In the genomic region with DNA sequence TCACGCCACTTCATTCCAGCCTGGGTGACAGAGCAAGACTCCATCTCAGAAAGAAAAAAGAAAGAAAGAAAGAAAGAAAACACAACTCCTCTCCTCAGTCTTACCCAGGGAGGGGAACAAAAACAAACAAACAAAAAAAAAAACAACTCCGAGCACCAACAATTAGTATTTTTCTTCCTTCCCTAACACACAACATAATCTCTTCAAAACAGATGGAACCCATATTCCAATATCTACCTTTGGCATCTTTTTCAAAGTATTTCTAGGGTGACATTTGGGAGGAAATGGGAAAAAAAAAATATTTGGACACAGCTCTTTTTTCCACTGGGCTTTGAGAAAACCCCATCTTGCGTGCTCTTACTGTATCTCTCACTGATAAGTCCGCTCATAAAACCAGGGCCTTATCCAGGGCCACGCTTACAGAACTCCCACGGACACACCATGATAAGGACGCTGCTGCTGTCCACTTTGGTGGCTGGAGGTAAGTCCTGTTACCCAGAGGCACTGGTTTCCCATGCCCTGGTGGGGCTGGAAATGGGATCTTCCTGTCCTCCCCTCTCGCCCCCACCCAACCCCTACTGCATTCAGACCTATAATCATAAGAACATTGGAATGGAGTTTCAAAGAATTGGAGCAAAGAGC, we compare ENCODE assay signal across 25 cellular contexts. TPM values are rescaled to one million over a fixed set of nuclear protein-coding genes. Genes with fewer than 3 reads are reported as not detected.
A peak's percentile ranks its signal among the peaks of the same experiment; 100 is the strongest.
DNase-seq lines count a peak whose midpoint lies in the region; ATAC-seq, FAIRE-seq and TF ChIP-seq lines count a peak whose summit lies in the region.
"Had no signal": no experiment of that assay in that cellular context is flagged by ENCODE, and none has a peak within 500 bp of the region (broad histone marks: within the 10 kb centered on the region; RNA-seq: fewer than 3 reads in every experiment).

Gene CELA2A, plus strand, starts transcription at position 420 of the 642 bp plus-strand sequence. Its CDS starts 22 bp downstream, at position 442.

- no peak for FAIRE-seq in GM12878 (lab: Jason Lieb, UNC)
- FAIRE-seq: GM12891 had no signal

- TF ChIP-seq EP300 in GM12878 (IDR thresholded peaks at IDR 0.05; ENCODE audit: borderline replicate concordance in 1 of 2, control insufficient read depth in 1 of 2, low read depth in 2 of 2, low read length in 2 of 2) = no peak

- TF ChIP-seq CTCF in OCI-LY3 (IDR thresholded peaks at IDR 0.05; ENCODE audit: low read depth, low read length) = no peak
- TF ChIP-seq CTCF in GM12878 (IDR thresholded peaks at IDR 0.05 in 2 of 3, conservative IDR thresholded peaks at IDR 0.05 in 1 of 3; ENCODE audit: control insufficient read depth in 2 of 3, extremely low read depth in 1 of 3, insufficient read depth in 1 of 3, low read depth in 3 of 3, low read length in 3 of 3) = no peak
- no peak for TF ChIP-seq CTCF in CD4-positive, alpha-beta T cell (IDR thresholded peaks at IDR 0.05)

- H3K79me1 ChIP-seq in neuronal stem cell (ENCODE audit: low read depth, low read length) = no peaks in the 10 kb centered on the region

- no peak within 1 kb of the TSS for H2BK120ac ChIP-seq in neuronal stem cell (ENCODE audit: low read depth, low read length)

- H3K27ac ChIP-seq in OCI-LY3 (ENCODE audit: low read length) = no peak within 1 kb of the TSS
- no peak within 1 kb of the TSS for H3K27ac ChIP-seq in GM12878 (ENCODE audit: control insufficient read depth, insufficient read depth)
- no peak within 1 kb of the TSS for H3K27ac ChIP-seq in neuronal stem cell (replicated peaks; ENCODE audit: low read length)
- no peak within 1 kb of the TSS for H3K27ac ChIP-seq in CD4-positive, alpha-beta T cell (ENCODE audit: low read depth, low read length)
- H3K27ac ChIP-seq: KMS-11, SJSA1 had no signal

- no peak for ATAC-seq in GM12878
- no peak for ATAC-seq in HG02870 (IDR thresholded peaks at IDR 0.05; ENCODE audit: unreplicated experiment)
- no peak for ATAC-seq in CD4-positive, alpha-beta T cell (ENCODE audit: poor library complexity)
- no peak for ATAC-seq in GM19351 (IDR thresholded peaks at IDR 0.05; ENCODE audit: unreplicated experiment)
- ATAC-seq: Right ventricle myocardium inferior had no signal

- SMC1A ChIA-PET in GM12878 (lab: Charles Lee; ENCODE audit: uncharacterized antibody, unreplicated experiment) = interaction anchor here (0.7 kb wide), 1 partner anchor 208 kb away, joined by 3 read pairs; no protein-coding TSS in a partner anchor

- H3K9me3 ChIP-seq in OCI-LY3 (ENCODE audit: insufficient read depth, low read length) = no peaks in the 10 kb centered on the region
- H3K9me3 ChIP-seq in GM12878 (replicated peaks; ENCODE audit: control insufficient read depth, insufficient read depth, low read length) = no peaks in the 10 kb centered on the region; the same call in 2 of the 3 replicates
- H3K9me3 ChIP-seq in neuronal stem cell (replicated peaks in 1 of 2; ENCODE audit: control insufficient read depth in 2 of 2, insufficient read depth in 1 of 2, low read depth in 1 of 2, low read length in 2 of 2) = peaks cover 0 to 3% of the 10 kb centered on the region in 2 donors
- no peaks in the 10 kb centered on the region for H3K9me3 ChIP-seq in CD4-positive, alpha-beta T cell (ENCODE audit: control insufficient read depth, low read length)
- H3K9me3 ChIP-seq: Caco-2, SJSA1 had no signal

- no peak within 1 kb of the TSS for H3K18ac ChIP-seq in neuronal stem cell (ENCODE audit: low read length)

- WGBS in GM12878 (ENCODE audit: insufficient coverage, insufficient replicate concordance, low lambda C conversion rate, missing lambda C conversion rate) = 75% methylated on average over 8 of the region's 8 CpGs
- no CpG with 5 or more reads among the region's 8 CpGs for WGBS in neuronal stem cell (ENCODE audit: extremely low coverage in 2 of 2, insufficient read length in 2 of 2, insufficient replicate concordance in 1 of 2), 2 donors

- no peaks in the 10 kb centered on the region for H4K20me1 ChIP-seq in OCI-LY3 (ENCODE audit: insufficient read depth, low read length)
- no peaks in the 10 kb centered on the region for H4K20me1 ChIP-seq in GM12878 (ENCODE audit: control insufficient read depth, insufficient read depth)

- no peaks in the 10 kb centered on the region for H3K4me1 Mint-ChIP-seq in CD4-positive, alpha-beta T cell (ENCODE audit: low read depth)
- H3K4me1 Mint-ChIP-seq in T-helper 2 cell treated with Interferon-gamma antibody and Interleukin-4, amounts not matched to agents 5 μg/mL and 100 μg/mL, for 36 hours (ENCODE audit: low read depth) = no peaks in the 10 kb centered on the region
- H3K4me1 Mint-ChIP-seq: CD4-positive, alpha-beta memory T cell had no signal

- H3K27me3 ChIP-seq in OCI-LY3 (ENCODE audit: low read depth, low read length) = no peaks in the 10 kb centered on the region
- no peaks in the 10 kb centered on the region; a peak in 1 of 4 replicates for H3K27me3 ChIP-seq in GM12878 (replicated peaks in 1 of 2; ENCODE audit: control insufficient read depth in 2 of 2, insufficient read depth in 2 of 2, low read length in 1 of 2)
- peaks cover 0 to 14% (median 0%) of the 10 kb centered on the region in 3 experiments for H3K27me3 ChIP-seq in neuronal stem cell (ENCODE audit: control insufficient read depth in 3 of 3, insufficient read depth in 3 of 3, low read depth in 1 of 3, low read length in 3 of 3)
- no peaks in the 10 kb centered on the region for H3K27me3 ChIP-seq in CD4-positive, alpha-beta T cell (ENCODE audit: control insufficient read depth, insufficient read depth, low read length)
- H3K27me3 ChIP-seq: SJSA1 had no signal

- no peak within 1 kb of the TSS for H3K27ac Mint-ChIP-seq in CD4-positive, alpha-beta T cell
- no peak within 1 kb of the TSS for H3K27ac Mint-ChIP-seq in T-helper 2 cell treated with Interferon-gamma antibody and Interleukin-4, amounts not matched to agents 5 μg/mL and 100 μg/mL, for 36 hours
- H3K27ac Mint-ChIP-seq: CD4-positive, alpha-beta memory T cell had no signal

- H3K79me2 ChIP-seq in OCI-LY3 (ENCODE audit: low read length) (no peaks in the 10 kb centered on the region), GM12878 (ENCODE audit: control insufficient read depth, insufficient read depth, low read length) (no peaks in the 10 kb centered on the region)

- in situ Hi-C loops in GM12878 (cut with MboI) = no loop called here

- no peak within 1 kb of the TSS for H2BK12ac ChIP-seq in neuronal stem cell (ENCODE audit: low read length)

- no peak for TF ChIP-seq POLR2A in GM12878 (IDR thresholded peaks at IDR 0.05; ENCODE audit: low read depth, low read length)

- no peak for DNase-seq in GM12878 (ENCODE audit: low read depth, low spot score)
- DNase-seq in neuronal stem cell (ENCODE audit: low spot score) = no peak
- DNase-seq in CD4-positive, alpha-beta T cell = no peak
- no peak for DNase-seq in T-helper 2 cell treated with Interferon-gamma antibody and Interleukin-4, amounts not matched to agents 5 μg/mL and 100 μg/mL, for 36 hours (ENCODE audit: low spot score)
- DNase-seq: Caco-2; CD4-positive, alpha-beta memory T cell; DMS 273 treated with DMSO at 0.1 percent for 48 hours; DND-41; H7; NCI-H1105; NCI-H146; NCI-H2029; NCI-H226; NCI-H510A treated with DMSO at 0.1 percent for 48 hours; NCI-H748 treated with DMSO at 0.1 percent for 48 hours had no signal

- H3K4ac ChIP-seq in neuronal stem cell (ENCODE audit: low read length) = no peak within 1 kb of the TSS

- no peaks in the 10 kb centered on the region for H3K9me3 Mint-ChIP-seq in CD4-positive, alpha-beta T cell
- no peaks in the 10 kb centered on the region for H3K9me3 Mint-ChIP-seq in T-helper 2 cell treated with Interferon-gamma antibody and Interleukin-4, amounts not matched to agents 5 μg/mL and 100 μg/mL, for 36 hours
- H3K9me3 Mint-ChIP-seq: CD4-positive, alpha-beta memory T cell had no signal

- H2AK5ac ChIP-seq in neuronal stem cell (ENCODE audit: low read depth, low read length) = no peak within 1 kb of the TSS

- CTCF ChIA-PET in GM12878 (lab: Yijun Ruan, JAX) = no interaction called here
- CTCF ChIA-PET in CD4-positive, alpha-beta T cell (lab: Charles Lee) = no interaction called here

- H3K4me2 ChIP-seq in OCI-LY3 (ENCODE audit: low read length) (peak within 1 kb of the TSS; percentile 45; the same call in 1 of the 2 replicates), GM12878 (ENCODE audit: control insufficient read depth, insufficient read depth) (peak within 1 kb of the TSS; percentile 17; the same call in 1 of the 2 replicates), neuronal stem cell (ENCODE audit: insufficient read depth, low read length, poor library complexity, severe bottlenecking) (peak within 1 kb of the TSS; percentile 4)
- H3K4me2 ChIP-seq: KMS-11 had no signal

- no peaks in the 10 kb centered on the region for H3K27me3 Mint-ChIP-seq in CD4-positive, alpha-beta T cell
- no peaks in the 10 kb centered on the region for H3K27me3 Mint-ChIP-seq in T-helper 2 cell treated with Interferon-gamma antibody and Interleukin-4, amounts not matched to agents 5 μg/mL and 100 μg/mL, for 36 hours (ENCODE audit: low read depth)

- RAD21 ChIA-PET in GM12878 (lab: Charles Lee; ENCODE audit: unreplicated experiment) = no interaction called here

- no peak within 1 kb of the TSS for H4K8ac ChIP-seq in neuronal stem cell (ENCODE audit: low read depth, low read length)

- POLR2A ChIA-PET in GM12878 (lab: Charles Lee) = no interaction called here
- POLR2A ChIA-PET in CD4-positive, alpha-beta T cell (lab: Charles Lee) = no interaction called here

- no peaks in the 10 kb centered on the region for H3K36me3 Mint-ChIP-seq in CD4-positive, alpha-beta T cell (ENCODE audit: low read depth)
- H3K36me3 Mint-ChIP-seq in T-helper 2 cell treated with Interferon-gamma antibody and Interleukin-4, amounts not matched to agents 5 μg/mL and 100 μg/mL, for 36 hours (ENCODE audit: low read depth) = no peaks in the 10 kb centered on the region
- H3K36me3 Mint-ChIP-seq: CD4-positive, alpha-beta memory T cell had no signal

- intact Hi-C loops in GM12878 (cut with micrococcal nuclease; ENCODE audit: unreplicated experiment) = no loop called here
- intact Hi-C loops in CD4-positive, alpha-beta T cell (cut with DNase I, micrococcal nuclease) = no loop called here

- H3K4me1 ChIP-seq in OCI-LY3 (ENCODE audit: low read length) (peaks cover 23% of the 10 kb centered on the region), GM12878 (ENCODE audit: control insufficient read depth, insufficient read depth, low read length) (peaks cover 4% of the 10 kb centered on the region), neuronal stem cell (ENCODE audit: control insufficient read depth in 2 of 2, insufficient read depth in 1 of 2, low read depth in 1 of 2, low read length in 2 of 2) (no peaks in the 10 kb centered on the region)

- no peak for TF ChIP-seq RAD21 in GM12878 (IDR thresholded peaks at IDR 0.05; ENCODE audit: insufficient read depth, low read depth, low read length)

- H3K36me3 ChIP-seq in OCI-LY3 (replicated peaks; ENCODE audit: low read depth, low read length) = no peaks in the 10 kb centered on the region
- no peaks in the 10 kb centered on the region for H3K36me3 ChIP-seq in GM12878 (ENCODE audit: control insufficient read depth in 2 of 2, insufficient read depth in 2 of 2, low read length in 1 of 2)
- H3K36me3 ChIP-seq in neuronal stem cell (replicated peaks in 1 of 2; ENCODE audit: control insufficient read depth in 2 of 2, insufficient read depth in 2 of 2, low read length in 2 of 2) = no peaks in the 10 kb centered on the region
- H3K36me3 ChIP-seq: SJSA1 had no signal

- H3K14ac ChIP-seq in neuronal stem cell (ENCODE audit: low read length) = no peak within 1 kb of the TSS

- H2AFZ ChIP-seq in OCI-LY3 (ENCODE audit: low read depth, low read length) (no peak within 1 kb of the TSS), GM12878 (ENCODE audit: control insufficient read depth, low read depth, low read length) (no peak within 1 kb of the TSS), neuronal stem cell (ENCODE audit: low read length) (no peak within 1 kb of the TSS)

- no peak within 1 kb of the TSS for H4K91ac ChIP-seq in neuronal stem cell (ENCODE audit: low read depth, low read length, poor library complexity)

- H3K9ac ChIP-seq in OCI-LY3 (ENCODE audit: low read length) = no peak within 1 kb of the TSS
- H3K9ac ChIP-seq in GM12878 (ENCODE audit: control insufficient read depth, insufficient read depth, low read length) = no peak within 1 kb of the TSS
- no peak within 1 kb of the TSS for H3K9ac ChIP-seq in neuronal stem cell (ENCODE audit: low read depth, low read length, poor library complexity)
- H3K9ac ChIP-seq: KMS-11 had no signal

- no peak within 1 kb of the TSS for H3K4me3 ChIP-seq in OCI-LY3 (ENCODE audit: low read length)
- no peak within 1 kb of the TSS for H3K4me3 ChIP-seq in GM12878
- H3K4me3 ChIP-seq in neuronal stem cell (ENCODE audit: low read length in 2 of 2) = no peak within 1 kb of the TSS
- H3K4me3 ChIP-seq: SJSA1 had no signal

- H2BK15ac ChIP-seq in neuronal stem cell (ENCODE audit: low read length) = no peak within 1 kb of the TSS

- no TSS peak for BruUV-seq in GM12878 (replicated peaks; lab: Mats Ljungman, UMichigan)

- H3K23ac ChIP-seq in neuronal stem cell (ENCODE audit: low read depth, low read length, poor library complexity) = no peak within 1 kb of the TSS

- no peak within 1 kb of the TSS for H2BK5ac ChIP-seq in neuronal stem cell (ENCODE audit: low read length)

- H3K4me3 Mint-ChIP-seq in CD4-positive, alpha-beta T cell = no peak within 1 kb of the TSS
- H3K4me3 Mint-ChIP-seq in T-helper 2 cell treated with Interferon-gamma antibody and Interleukin-4, amounts not matched to agents 5 μg/mL and 100 μg/mL, for 36 hours = no peak within 1 kb of the TSS
- H3K4me3 Mint-ChIP-seq: CD4-positive, alpha-beta memory T cell had no signal

RNA-seq across cellular contexts. Expression of gene CELA2A, which starts in this region (rescaled TPM):
- not detected in 2 replicates for total RNA-seq in GM12878 (2013; cell fraction: nucleolus; rRNA removed)
- total RNA-seq in GM12878 (2014; rRNA removed) (not detected in 2 replicates), GM12878 (2014; rRNA removed; fragmentation: Illumina TruSeq; extraction: Trizol) (not detected in 2 replicates), GM12878 (2021) (0.90 and 1.5 TPM in 2 replicates)
- polyA plus RNA-seq in GM12878 (2011; ENCODE audit: low read depth) = not detected
- polyA plus RNA-seq in GM12878 (2011; rRNA removed) (not detected in 2 replicates), GM12878 (2014; fragmentation: Illumina TruSeq; extraction: Trizol) (not detected in 2 replicates), GM12878 (2014; fragmentation: Nextera tagmentation; extraction: Ambion mirVana) (not detected), GM12878 (2014; rRNA removed) (not detected in 2 replicates), GM12878 (2016; fragmentation: Nextera tagmentation; extraction: Ambion mirVana) (not detected)
- polyA plus RNA-seq in GM12878 (2011; cell fraction: cytosol; rRNA removed) = not detected in 2 replicates
- polyA plus RNA-seq in GM12878 (2011; cell fraction: nucleus; rRNA removed) = not detected in 2 replicates
- polyA plus RNA-seq in GM12878 (2012) = not detected in 2 replicates
- polyA minus RNA-seq in GM12878 (2011; rRNA and poly(A)+ RNA removed) = not detected in 2 replicates
- polyA minus RNA-seq in GM12878 (2011; cell fraction: cytosol; rRNA and poly(A)+ RNA removed) = not detected in 2 replicates
- not detected in 2 replicates for polyA minus RNA-seq in GM12878 (2011; cell fraction: nucleus; rRNA and poly(A)+ RNA removed)
- not detected for polyA plus RNA-seq in neuronal stem cell (2013, experiment 1 of 2)
- polyA plus RNA-seq in neuronal stem cell (2013, experiment 2 of 2) = not detected
- not detected for total RNA-seq in CD4-positive, alpha-beta T cell
- total RNA-seq: A673; Caco-2; CD4-positive, alpha-beta memory T cell; H7; HT1080; Right ventricle myocardium inferior; SJSA1 had no signal
- polyA plus RNA-seq: BJ; CD4-positive, alpha-beta memory T cell had no signal
